8 cellular contexts compared by ENCODE assay signal in the genomic region with DNA sequence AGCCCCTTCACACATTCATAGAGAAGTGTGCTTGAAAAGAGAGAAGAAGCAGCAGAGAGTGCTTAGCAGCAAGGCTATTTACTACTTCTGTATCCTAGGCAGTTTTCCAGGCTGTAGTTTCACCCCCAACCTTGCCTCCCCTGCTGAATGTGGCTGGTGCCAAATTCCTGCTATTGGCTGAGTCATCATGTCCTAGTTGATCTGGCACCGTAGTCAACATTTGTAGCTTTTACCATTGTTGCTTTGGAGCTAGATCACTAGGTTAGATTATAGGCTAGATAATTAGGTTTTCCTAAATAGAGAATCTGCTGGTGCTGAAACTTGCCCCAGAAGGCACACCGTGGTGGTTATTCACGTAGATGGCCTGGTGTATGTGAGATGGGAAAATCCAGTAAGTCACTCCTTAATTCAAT. TPM values are rescaled to one million over a fixed set of nuclear protein-coding genes. Genes with fewer than 3 reads are reported as not detected.
DNase-seq lines count a peak whose midpoint lies in the region; ATAC-seq, FAIRE-seq and TF ChIP-seq lines count a peak whose summit lies in the region.

No MANE protein-coding gene starts in this region.

- H3K27ac ChIP-seq in gastroesophageal sphincter: peak overlapping the region in 3 of 4 donors; percentile 55 to 68 (median 58)

- no peaks in the 10 kb centered on the region for H3K4me1 Mint-ChIP-seq in activated CD8-positive, alpha-beta T cell treated with anti-CD3 and anti-CD28 coated beads for 36 hours (ENCODE audit: low read depth)
- no peaks in the 10 kb centered on the region for H3K4me1 Mint-ChIP-seq in activated naive CD4-positive, alpha-beta T cell treated with anti-CD3 and anti-CD28 coated beads for 36 hours (ENCODE audit: low read depth)

- TF ChIP-seq CTCF in gastroesophageal sphincter (IDR thresholded peaks at IDR 0.05): no peak
- no peak for TF ChIP-seq CTCF in activated CD8-positive, alpha-beta T cell treated with anti-CD3 and anti-CD28 coated beads for 36 hours (IDR thresholded peaks at IDR 0.05)

- intact Hi-C loops in activated CD8-positive, alpha-beta T cell treated with anti-CD3 and anti-CD28 coated beads for 36 hours (cut with micrococcal nuclease): no loop called here
- intact Hi-C loops in activated naive CD4-positive, alpha-beta T cell treated with anti-CD3 and anti-CD28 coated beads for 36 hours (cut with micrococcal nuclease): no loop called here

- H3K27me3 Mint-ChIP-seq in activated CD8-positive, alpha-beta T cell treated with anti-CD3 and anti-CD28 coated beads for 36 hours: no peaks in the 10 kb centered on the region
- no peaks in the 10 kb centered on the region for H3K27me3 Mint-ChIP-seq in activated naive CD4-positive, alpha-beta T cell treated with anti-CD3 and anti-CD28 coated beads for 36 hours (ENCODE audit: low read depth)

- TF ChIP-seq EP300 in gastroesophageal sphincter (IDR thresholded peaks at IDR 0.05): no peak

- H3K36me3 ChIP-seq in gastroesophageal sphincter: no peaks in the 10 kb centered on the region

- no peak for TF ChIP-seq POLR2A in H54 (IDR thresholded peaks at IDR 0.05; ENCODE audit: low read depth, low read length)
- TF ChIP-seq POLR2A in gastroesophageal sphincter (IDR thresholded peaks at IDR 0.05): no peak

- no peaks in the 10 kb centered on the region for H3K9me3 Mint-ChIP-seq in activated CD8-positive, alpha-beta T cell treated with anti-CD3 and anti-CD28 coated beads for 36 hours
- peaks cover 3% of the 10 kb centered on the region for H3K9me3 Mint-ChIP-seq in activated naive CD4-positive, alpha-beta T cell treated with anti-CD3 and anti-CD28 coated beads for 36 hours

- no peaks in the 10 kb centered on the region for H3K9me3 ChIP-seq in gastroesophageal sphincter

- H3K4me1 ChIP-seq in gastroesophageal sphincter: peaks cover 0 to 35% (median 10%) of the 10 kb centered on the region in 3 donors

- FAIRE-seq in H54 (lab: Jason Lieb, UNC): peak; percentile 91

- H3K4me3 Mint-ChIP-seq in activated CD8-positive, alpha-beta T cell treated with anti-CD3 and anti-CD28 coated beads for 36 hours: no peak overlapping the region
- no peak overlapping the region for H3K4me3 Mint-ChIP-seq in activated naive CD4-positive, alpha-beta T cell treated with anti-CD3 and anti-CD28 coated beads for 36 hours

- H3K27ac Mint-ChIP-seq in activated CD8-positive, alpha-beta T cell treated with anti-CD3 and anti-CD28 coated beads for 36 hours: no peak overlapping the region
- H3K27ac Mint-ChIP-seq in activated naive CD4-positive, alpha-beta T cell treated with anti-CD3 and anti-CD28 coated beads for 36 hours: no peak overlapping the region

- ATAC-seq in gastroesophageal sphincter: peak; percentile 73
- ATAC-seq in activated CD8-positive, alpha-beta T cell treated with anti-CD3 and anti-CD28 coated beads for 36 hours: no peak

- POLR2A ChIA-PET in activated CD8-positive, alpha-beta T cell treated with anti-CD3 and anti-CD28 coated beads for 36 hours (lab: Charles Lee): no interaction called here

- no peak overlapping the region for H3K4me3 ChIP-seq in gastroesophageal sphincter

- no peaks in the 10 kb centered on the region for H3K27me3 ChIP-seq in gastroesophageal sphincter

- no peaks in the 10 kb centered on the region for H3K36me3 Mint-ChIP-seq in activated CD8-positive, alpha-beta T cell treated with anti-CD3 and anti-CD28 coated beads for 36 hours (ENCODE audit: low read depth)
- no peaks in the 10 kb centered on the region for H3K36me3 Mint-ChIP-seq in activated naive CD4-positive, alpha-beta T cell treated with anti-CD3 and anti-CD28 coated beads for 36 hours (ENCODE audit: low read depth)

- CTCF ChIA-PET in activated CD8-positive, alpha-beta T cell treated with anti-CD3 and anti-CD28 coated beads for 36 hours (lab: Charles Lee): no interaction called here
- CTCF ChIA-PET in activated naive CD4-positive, alpha-beta T cell treated with anti-CD3 and anti-CD28 coated beads for 36 hours (lab: Charles Lee): no interaction called here

- peak; percentile 21 for DNase-seq in H54 (ENCODE audit: insufficient read length, low spot score)
- DNase-seq in SHP77 treated with DMSO at 0.1 percent for 48 hours (lab: John Stamatoyannopoulos, UW): peak; percentile 75
- DNase-seq in pons (ENCODE audit: low spot score): peak; percentile 36
- no peak for DNase-seq in stimulated activated CD4-positive, alpha-beta T cell treated with anti-CD3 and anti-CD28 coated beads, Interleukin-1b, Interleukin-23, amount 100 ng/mL, for 48 hours
- DNase-seq in putamen (ENCODE audit: low spot score): no peak
- no peak for DNase-seq in activated CD8-positive, alpha-beta T cell treated with anti-CD3 and anti-CD28 coated beads for 36 hours
- no peak for DNase-seq in activated naive CD4-positive, alpha-beta T cell treated with anti-CD3 and anti-CD28 coated beads for 36 hours

- 17 to 23% methylated on average over 2 to 3 of the region's 3 CpGs for WGBS in gastroesophageal sphincter (ENCODE audit: low coverage in 1 of 2), 2 donors

RNA-seq across cellular contexts. Expression of a gene that starts 32.7 kb away (rescaled TPM):
- total RNA-seq in gastroesophageal sphincter: 10 to 100 TPM in 2 of 4 donors, 1 to 10 TPM in 2; 6.3 to 29.1 (median 9.9) TPM
- under 1 TPM; 0.20 to 0.41 TPM for total RNA-seq in activated CD8-positive, alpha-beta T cell treated with anti-CD3 and anti-CD28 coated beads for 36 hours
- total RNA-seq in activated naive CD4-positive, alpha-beta T cell treated with anti-CD3 and anti-CD28 coated beads for 36 hours: not detected

Comparison
In these comparisons a context has a peak if more than half of its experiments do, and no peak if none do; other contexts are left out.
1. DNase-seq: peak in H54 (single experiment), SHP77 treated with DMSO at 0.1 percent for 48 hours (single experiment) and pons (single experiment); none in stimulated activated CD4-positive, alpha-beta T cell treated with anti-CD3 and anti-CD28 coated beads, Interleukin-1b, Interleukin-23, amount 100 ng/mL, for 48 hours (single experiment), putamen (single experiment), activated CD8-positive, alpha-beta T cell treated with anti-CD3 and anti-CD28 coated beads for 36 hours (single experiment) and activated naive CD4-positive, alpha-beta T cell treated with anti-CD3 and anti-CD28 coated beads for 36 hours (single experiment).
2. RNA of a gene that starts 32.7 kb away (total RNA-seq): 6.3 to 29.1 TPM in gastroesophageal sphincter; 0.20 to 0.41 TPM in activated CD8-positive, alpha-beta T cell treated with anti-CD3 and anti-CD28 coated beads for 36 hours and not detected in activated naive CD4-positive, alpha-beta T cell treated with anti-CD3 and anti-CD28 coated beads for 36 hours; every median in the first group is over 4 times any median in the second.